Comparison of ENCODE assay signal across 21 cellular contexts in genomic region chr12:4011597-4011996, GRCh38.
DNase-seq lines count a peak whose midpoint lies in the region; ATAC-seq and TF ChIP-seq lines count a peak whose summit lies in the region.
"Had no signal": no experiment of that assay in that cellular context is flagged by ENCODE, and none has a peak within 500 bp of the region (broad histone marks: within the 10 kb centered on the region; RNA-seq: fewer than 3 reads in every experiment).

No MANE protein-coding gene starts in this region.

- POLR2A ChIA-PET in RWPE1 (lab: Yijun Ruan, JAX; ENCODE audit: low non-redundant PET): no interaction called here

- intact Hi-C loops in Calu3 (cut with micrococcal nuclease; ENCODE audit: unreplicated experiment) (no loop called here), prostate gland (cut with DNase I) (no loop called here)

- H3K4me3 Mint-ChIP-seq in Calu3 (ENCODE audit: low read depth, unreplicated experiment) (peak overlapping the region; percentile 43), neural crest cell (no peak overlapping the region)
- H3K4me3 Mint-ChIP-seq: CD4-positive, alpha-beta memory T cell; memory B cell; T-helper 2 cell treated with Interferon-gamma antibody and Interleukin-4, amounts not matched to agents 5 μg/mL and 100 μg/mL, for 36 hours had no signal

- peak overlapping the region; percentile 78 for H3K27ac Mint-ChIP-seq in Calu3 (ENCODE audit: unreplicated experiment)
- peak overlapping the region; percentile 15 for H3K27ac Mint-ChIP-seq in neural crest cell (ENCODE audit: unreplicated experiment)
- H3K27ac Mint-ChIP-seq: CD4-positive, alpha-beta memory T cell; memory B cell; T-helper 2 cell treated with Interferon-gamma antibody and Interleukin-4, amounts not matched to agents 5 μg/mL and 100 μg/mL, for 36 hours had no signal

- H3K36me3 Mint-ChIP-seq in Calu3 (ENCODE audit: insufficient read depth, unreplicated experiment): peaks cover 6% of the 10 kb centered on the region
- H3K36me3 Mint-ChIP-seq in neural crest cell (ENCODE audit: low read depth): no peaks in the 10 kb centered on the region
- H3K36me3 Mint-ChIP-seq: CD4-positive, alpha-beta memory T cell; memory B cell had no signal

- H3K36me3 ChIP-seq in prostate gland: no peaks in the 10 kb centered on the region
- H3K36me3 ChIP-seq: ascending aorta, thoracic aorta had no signal

- TF ChIP-seq CTCF in Calu3 (IDR thresholded peaks at IDR 0.05; ENCODE audit: unreplicated experiment) (no peak), RWPE1 (conservative IDR thresholded peaks at IDR 0.05; ENCODE audit: low read depth) (no peak), foreskin keratinocyte (conservative IDR thresholded peaks at IDR 0.05) (no peak), neural crest cell (conservative IDR thresholded peaks at IDR 0.05) (no peak), prostate gland (IDR thresholded peaks at IDR 0.05) (no peak)

- BruUV-seq in Calu3 (replicated peaks; lab: Mats Ljungman, UMichigan): no TSS peak

- 84% methylated on average over 5 of the region's 5 CpGs for WGBS in prostate gland

- H3K4me1 Mint-ChIP-seq in Calu3 (ENCODE audit: low read depth, unreplicated experiment) (peaks cover 51% of the 10 kb centered on the region), neural crest cell (peaks cover 33% of the 10 kb centered on the region)
- H3K4me1 Mint-ChIP-seq: CD4-positive, alpha-beta memory T cell; memory B cell had no signal

- no peak for TF ChIP-seq POLR2A in prostate gland (IDR thresholded peaks at IDR 0.05)

- H3K9me3 ChIP-seq in prostate gland: no peaks in the 10 kb centered on the region
- H3K9me3 ChIP-seq: ascending aorta, thoracic aorta had no signal

- H3K27me3 Mint-ChIP-seq in Calu3 (ENCODE audit: unreplicated experiment): no peaks in the 10 kb centered on the region
- no peaks in the 10 kb centered on the region for H3K27me3 Mint-ChIP-seq in neural crest cell (ENCODE audit: low read depth)
- H3K27me3 Mint-ChIP-seq: CD4-positive, alpha-beta memory T cell had no signal

- H3K27me3 ChIP-seq in foreskin keratinocyte (no peaks in the 10 kb centered on the region), prostate gland (replicated peaks; ENCODE audit: insufficient read depth) (no peaks in the 10 kb centered on the region)
- H3K27me3 ChIP-seq: ascending aorta had no signal

- CTCF ChIA-PET in Calu3 (lab: Charles Lee) (interaction anchor here (0.7 to 3.5 kb wide), 6 partner anchors 11 to 377 kb away, joined by 3 to 24 read pairs (median 4); no protein-coding TSS in a partner anchor), RWPE1 (lab: Yijun Ruan, JAX) (interaction anchor here (0.7 kb wide), 1 partner anchor 127 kb away, joined by 3 read pairs; no protein-coding TSS in a partner anchor)

- H3K4me1 ChIP-seq in foreskin keratinocyte (peaks cover 7% of the 10 kb centered on the region), prostate gland (replicated peaks) (no peaks in the 10 kb centered on the region)
- H3K4me1 ChIP-seq: ascending aorta had no signal

- peak overlapping the region; percentile 59 for H3K27ac ChIP-seq in RWPE1
- H3K27ac ChIP-seq in foreskin keratinocyte: no peak overlapping the region
- H3K27ac ChIP-seq in prostate gland: no peak overlapping the region
- H3K27ac ChIP-seq: ascending aorta, thoracic aorta had no signal

- ATAC-seq in foreskin keratinocyte (peak; percentile 32), GM21737 (IDR thresholded peaks at IDR 0.05; ENCODE audit: unreplicated experiment) (no peak)
- ATAC-seq: Right ventricle myocardium inferior had no signal

- DNase-seq in Calu3 (peak; percentile 69), RWPE1 (ENCODE audit: low spot score) (peak; percentile 70), foreskin keratinocyte (peak; percentile 75 to 84), neural crest cell (ENCODE audit: low read depth, low spot score) (no peak), GM19240 (ENCODE audit: insufficient read length, low spot score) (no peak), NCI-H446 (lab: John Stamatoyannopoulos, UW) (no peak), prostate gland (ENCODE audit: low spot score) (no peak)
- DNase-seq: activated CD4-positive, alpha-beta T cell treated with anti-CD3 and anti-CD28 coated beads for 1 hour; activated gamma-delta T cell; CD4-positive, alpha-beta memory T cell; hypothalamus; KBM-7; NCI-H1105; NCI-H82; stimulated activated CD4-positive, alpha-beta T cell treated with anti-CD3 and anti-CD28 coated beads, Interleukin-4, amount 100 ng/mL, for 1 hour had no signal

- H3K9me3 Mint-ChIP-seq in Calu3 (ENCODE audit: low read depth, unreplicated experiment): no peaks in the 10 kb centered on the region
- H3K9me3 Mint-ChIP-seq in neural crest cell: no peaks in the 10 kb centered on the region
- H3K9me3 Mint-ChIP-seq: CD4-positive, alpha-beta memory T cell; memory B cell; T-helper 2 cell treated with Interferon-gamma antibody and Interleukin-4, amounts not matched to agents 5 μg/mL and 100 μg/mL, for 36 hours had no signal

- no peak overlapping the region for H3K4me3 ChIP-seq in prostate gland
- H3K4me3 ChIP-seq: ascending aorta, thoracic aorta had no signal

Comparison
In these comparisons a context has a peak if more than half of its experiments do, and no peak if none do; other contexts are left out.
1. DNase-seq: peak in Calu3 (single experiment), RWPE1 (single experiment) and foreskin keratinocyte (2 of 2); none in neural crest cell (single experiment), GM19240 (single experiment), NCI-H446 (0 of 2) and prostate gland (single experiment).